Comparison of ENCODE assay signal across 17 cellular contexts in the genomic region with DNA sequence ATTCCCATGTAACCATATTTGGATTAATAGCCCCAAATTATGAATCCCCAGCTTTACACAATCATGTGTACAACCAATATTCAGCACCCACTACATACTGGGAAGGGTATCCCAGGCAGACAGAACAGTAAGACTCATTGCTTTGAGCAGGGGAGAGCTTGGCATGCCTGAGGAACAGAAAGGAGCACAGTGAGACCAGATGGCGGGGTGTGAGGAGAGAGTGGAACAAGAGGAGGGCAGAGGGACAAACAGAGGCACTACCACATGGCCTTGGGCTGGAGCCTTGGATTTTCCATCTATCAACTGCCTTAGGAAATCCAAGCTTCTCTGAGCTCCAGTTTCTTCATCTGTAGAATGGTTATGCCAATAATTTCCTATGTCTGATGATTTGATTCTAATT. TPM values are rescaled to one million over a fixed set of nuclear protein-coding genes. Genes with fewer than 3 reads are reported as not detected.
DNase-seq lines count a peak whose midpoint lies in the region; ATAC-seq and TF ChIP-seq lines count a peak whose summit lies in the region.
"Had no signal": no experiment of that assay in that cellular context is flagged by ENCODE, and none has a peak within 500 bp of the region (broad histone marks: within the 10 kb centered on the region; RNA-seq: fewer than 3 reads in every experiment).

No MANE protein-coding gene starts in this region.

- H3K27ac Mint-ChIP-seq in T-helper 2 cell treated with Interferon-gamma antibody and Interleukin-4, amounts not matched to agents 5 μg/mL and 100 μg/mL, for 36 hours, result peak overlapping the region; percentile 13
- peak overlapping the region; percentile 24 to 97 for H3K27ac Mint-ChIP-seq in activated naive CD4-positive, alpha-beta T cell treated with anti-CD3 and anti-CD28 coated beads, Interleukin-2, amount 50 U/mL, for 72 hours
- H3K27ac Mint-ChIP-seq in memory B cell, result peak overlapping the region; percentile 80

- TF ChIP-seq POLR2A in HCT116 (IDR thresholded peaks at IDR 0.05; ENCODE audit: borderline replicate concordance, extremely low read depth, insufficient read depth, insufficient read length), result no peak
- no peak for TF ChIP-seq POLR2A in prostate gland (IDR thresholded peaks at IDR 0.05)
- TF ChIP-seq POLR2A in heart left ventricle (IDR thresholded peaks at IDR 0.05), result no peak

- no peak for TF ChIP-seq CTCF in HCT116 (IDR thresholded peaks at IDR 0.05 in 2 of 3, conservative IDR thresholded peaks at IDR 0.05 in 1 of 3; ENCODE audit: borderline replicate concordance in 1 of 3, insufficient read depth in 1 of 3, low read depth in 2 of 3, low read length in 2 of 3)
- TF ChIP-seq CTCF in prostate gland (IDR thresholded peaks at IDR 0.05), result no peak
- no peak for TF ChIP-seq CTCF in heart left ventricle (IDR thresholded peaks at IDR 0.05)

- peaks cover 81% of the 10 kb centered on the region for H3K36me3 Mint-ChIP-seq in T-helper 2 cell treated with Interferon-gamma antibody and Interleukin-4, amounts not matched to agents 5 μg/mL and 100 μg/mL, for 36 hours (ENCODE audit: low read depth)
- peaks cover 37 to 39% of the 10 kb centered on the region in 2 donors for H3K36me3 Mint-ChIP-seq in activated naive CD4-positive, alpha-beta T cell treated with anti-CD3 and anti-CD28 coated beads, Interleukin-2, amount 50 U/mL, for 72 hours
- peaks cover 27% of the 10 kb centered on the region for H3K36me3 Mint-ChIP-seq in memory B cell

- CTCF ChIA-PET in HCT116 (lab: Charles Lee), result no interaction called here

- peaks cover 20 to 58% of the 10 kb centered on the region in 2 experiments for H3K4me1 ChIP-seq in HCT116 (ENCODE audit: control insufficient read depth in 1 of 2, insufficient read depth in 2 of 2, low read length in 2 of 2)
- H3K4me1 ChIP-seq in prostate gland (replicated peaks), result peaks cover 4% of the 10 kb centered on the region
- H3K4me1 ChIP-seq in heart left ventricle, result peaks cover 0 to 44% (median 21%) of the 10 kb centered on the region in 12 donors

- H3K27me3 Mint-ChIP-seq in T-helper 2 cell treated with Interferon-gamma antibody and Interleukin-4, amounts not matched to agents 5 μg/mL and 100 μg/mL, for 36 hours (ENCODE audit: low read depth), result no peaks in the 10 kb centered on the region
- no peaks in the 10 kb centered on the region for H3K27me3 Mint-ChIP-seq in memory B cell

- no TSS peak for BruUV-seq in HCT116 (replicated peaks; lab: Mats Ljungman, UMichigan)

- H3K36me3 ChIP-seq in HCT116 (ENCODE audit: control insufficient read depth in 1 of 2, insufficient read depth in 2 of 2, low read length in 2 of 2), result no peaks in the 10 kb centered on the region
- H3K36me3 ChIP-seq in prostate gland, result no peaks in the 10 kb centered on the region
- H3K36me3 ChIP-seq in heart left ventricle, result peaks cover 0 to 23% (median 0%) of the 10 kb centered on the region in 9 donors
- H3K36me3 ChIP-seq: right atrium auricular region had no signal

- no peaks in the 10 kb centered on the region for H3K27me3 ChIP-seq in HCT116 (ENCODE audit: insufficient read depth, low read length)
- H3K27me3 ChIP-seq in prostate gland (replicated peaks; ENCODE audit: insufficient read depth), result no peaks in the 10 kb centered on the region
- no peaks in the 10 kb centered on the region for H3K27me3 ChIP-seq in heart left ventricle
- H3K27me3 ChIP-seq: right atrium auricular region, upper lobe of right lung had no signal

- TF ChIP-seq RAD21 in HCT116 (IDR thresholded peaks at IDR 0.05; ENCODE audit: low read depth), result no peak

- no peak for DNase-seq in T-helper 2 cell treated with Interferon-gamma antibody and Interleukin-4, amounts not matched to agents 5 μg/mL and 100 μg/mL, for 36 hours (ENCODE audit: low spot score)
- DNase-seq in T-helper 2 cell, result no peak
- no peak for DNase-seq in HCT116 (ENCODE audit: low read depth, low spot score)
- no peak for DNase-seq in activated naive CD4-positive, alpha-beta T cell treated with anti-CD3 and anti-CD28 coated beads, Interleukin-2, amount 50 U/mL, for 72 hours (ENCODE audit: low spot score in 2 of 2)
- no peak for DNase-seq in memory B cell (ENCODE audit: low spot score in 2 of 2)
- DNase-seq in prostate gland (ENCODE audit: low spot score), result no peak
- DNase-seq in NCI-H748 treated with DMSO at 0.1 percent for 48 hours (lab: John Stamatoyannopoulos, UW), result no peak
- no peak for DNase-seq in heart left ventricle
- DNase-seq: activated CD4-positive, alpha-beta T cell treated with anti-CD3 and anti-CD28 coated beads for 4 hours; Calu3; hippocampal formation; NCI-H187 treated with DMSO at 0.1 percent for 48 hours; stimulated activated CD4-positive, alpha-beta T cell treated with anti-CD3 and anti-CD28 coated beads, Interleukin-1b, Interleukin-23, amount 100 ng/mL, for 48 hours; upper lobe of right lung had no signal

- no peaks in the 10 kb centered on the region for H3K9me2 ChIP-seq in HCT116 (ENCODE audit: insufficient read depth)

- 100% methylated on average over 1 of the region's 1 CpG for WGBS in prostate gland
- WGBS in heart left ventricle, 4 donors, result 94 to 100% (median 100%) methylated on average over 1 of the region's 1 CpG

- no peaks in the 10 kb centered on the region for H4K20me1 ChIP-seq in HCT116 (ENCODE audit: insufficient read depth)

- peaks cover 60% of the 10 kb centered on the region for H3K4me1 Mint-ChIP-seq in T-helper 2 cell treated with Interferon-gamma antibody and Interleukin-4, amounts not matched to agents 5 μg/mL and 100 μg/mL, for 36 hours (ENCODE audit: low read depth)
- H3K4me1 Mint-ChIP-seq in memory B cell, result peaks cover 42% of the 10 kb centered on the region

- no peak overlapping the region for H3K9ac ChIP-seq in HCT116 (ENCODE audit: low read length)

- intact Hi-C loops in HCT116 (cut with micrococcal nuclease) (loop anchor here (5.0 kb wide), 1 partner anchor 108 kb away; a partner anchor contains a TSS), prostate gland (cut with DNase I) (no loop called here), heart left ventricle (cut with DNase I) (loop anchor here in 6 of 10 donors (5.0 kb wide), 5 partner anchors 33 to 197 kb away; a partner anchor contains a TSS)

- H3K4me3 Mint-ChIP-seq in T-helper 2 cell treated with Interferon-gamma antibody and Interleukin-4, amounts not matched to agents 5 μg/mL and 100 μg/mL, for 36 hours, result peak overlapping the region; percentile 99
- no peak overlapping the region for H3K4me3 Mint-ChIP-seq in memory B cell

- no peaks in the 10 kb centered on the region for H3K9me3 Mint-ChIP-seq in T-helper 2 cell treated with Interferon-gamma antibody and Interleukin-4, amounts not matched to agents 5 μg/mL and 100 μg/mL, for 36 hours
- no peaks in the 10 kb centered on the region for H3K9me3 Mint-ChIP-seq in activated naive CD4-positive, alpha-beta T cell treated with anti-CD3 and anti-CD28 coated beads, Interleukin-2, amount 50 U/mL, for 72 hours
- no peaks in the 10 kb centered on the region for H3K9me3 Mint-ChIP-seq in memory B cell

- H3K27ac ChIP-seq in HCT116 (ENCODE audit: low read depth, low read length), result no peak overlapping the region
- no peak overlapping the region for H3K27ac ChIP-seq in prostate gland
- peak overlapping the region in 1 of 12 donors; percentile 7 for H3K27ac ChIP-seq in heart left ventricle

- H3K79me2 ChIP-seq in HCT116 (ENCODE audit: insufficient read depth, low read length), result no peaks in the 10 kb centered on the region

- ATAC-seq in HCT116 (no peak), memory B cell (ENCODE audit: low read depth) (no peak), heart left ventricle (no peak)
- no peak for ATAC-seq in activated naive CD4-positive, alpha-beta T cell treated with anti-CD3 and anti-CD28 coated beads, Interleukin-2, amount 50 U/mL, for 72 hours
- ATAC-seq: esophagus mucosa, left lobe of liver, upper lobe of right lung had no signal

- POLR2A ChIA-PET in HCT116 (lab: Charles Lee), result no interaction called here

- no peaks in the 10 kb centered on the region for H3K9me3 ChIP-seq in HCT116 (ENCODE audit: control insufficient read depth in 1 of 2, insufficient read depth in 1 of 2, low read depth in 1 of 2, low read length in 2 of 2)
- H3K9me3 ChIP-seq in prostate gland, result no peaks in the 10 kb centered on the region
- H3K9me3 ChIP-seq in heart left ventricle, result no peaks in the 10 kb centered on the region
- H3K9me3 ChIP-seq: right atrium auricular region, upper lobe of right lung had no signal

- H3K4me2 ChIP-seq in HCT116 (ENCODE audit: low read length), result no peak overlapping the region

- H3K4me3 ChIP-seq in HCT116 (replicated peaks in 1 of 2; ENCODE audit: low read depth in 1 of 2, low read length in 2 of 2) (no peak overlapping the region), prostate gland (no peak overlapping the region), heart left ventricle (no peak overlapping the region)

- RAD21 ChIA-PET in HCT116 (lab: Charles Lee; ENCODE audit: low non-redundant PET in 1 of 2, low total read pairs in 2 of 2, uncharacterized antibody in 2 of 2, unreplicated experiment in 2 of 2), result no interaction called here

- no peak overlapping the region for H2AFZ ChIP-seq in HCT116 (ENCODE audit: low read depth, low read length, poor library complexity, severe bottlenecking)

RNA-seq across cellular contexts. Expression of a gene that starts 3.8 kb away (rescaled TPM):
- total RNA-seq in HCT116 (2021; ENCODE audit: unreplicated experiment) (58.3 TPM), prostate gland (100 to 1,000 TPM in 1 of 2 donors, 10 to 100 TPM in 1; 74.9 to 161 TPM), heart left ventricle (10 to 100 TPM in 4 of 9 donors, 1 to 10 TPM in 5; 5.3 to 27.8 (median 9.6) TPM)
- polyA plus RNA-seq in HCT116 (2012), result 60.3 and 67.3 TPM in 2 replicates
- 100 to 1,000 TPM; 386 to 441 TPM for total RNA-seq in activated naive CD4-positive, alpha-beta T cell treated with anti-CD3 and anti-CD28 coated beads, Interleukin-2, amount 50 U/mL, for 72 hours
- polyA plus RNA-seq in heart left ventricle, result 1 to 10 TPM; 7.6 to 7.8 TPM

RNA-seq across cellular contexts. Expression of a gene that starts 7.1 kb away (rescaled TPM):
- total RNA-seq in HCT116 (2021; ENCODE audit: unreplicated experiment) (24.8 TPM), prostate gland (10 to 100 TPM; 89.0 to 94.5 TPM), heart left ventricle (10 to 100 TPM; 12.0 to 22.3 (median 13.7) TPM)
- polyA plus RNA-seq in HCT116 (2012), result 20.4 and 25.7 TPM in 2 replicates
- 10 to 100 TPM; 18.9 to 32.9 TPM for total RNA-seq in activated naive CD4-positive, alpha-beta T cell treated with anti-CD3 and anti-CD28 coated beads, Interleukin-2, amount 50 U/mL, for 72 hours
- 10 to 100 TPM; 19.8 to 33.6 TPM for polyA plus RNA-seq in heart left ventricle

RNA-seq across cellular contexts. Expression of a gene that starts 31.1 kb away (rescaled TPM):
- 5.8 TPM for total RNA-seq in HCT116 (2021; ENCODE audit: unreplicated experiment)
- 7.1 and 9.0 TPM in 2 replicates for polyA plus RNA-seq in HCT116 (2012)
- total RNA-seq in activated naive CD4-positive, alpha-beta T cell treated with anti-CD3 and anti-CD28 coated beads, Interleukin-2, amount 50 U/mL, for 72 hours, result 1 to 10 TPM; 1.2 to 5.6 TPM
- total RNA-seq in prostate gland, result 1 to 10 TPM in 1 of 2 donors, under 1 TPM in 1; 0.18 to 8.6 TPM
- total RNA-seq in heart left ventricle, result 1 to 10 TPM in 3 of 9 donors, under 1 TPM in 5, not detected in 1; 0.56 to 1.3 (median 0.73) TPM
- under 1 TPM; 0.23 to 0.49 TPM for polyA plus RNA-seq in heart left ventricle

RNA-seq across cellular contexts. Expression of a gene that starts 31.9 kb away (rescaled TPM):
- total RNA-seq in HCT116 (2021; ENCODE audit: unreplicated experiment) (90.9 TPM), prostate gland (10 to 100 TPM; 24.3 to 28.2 TPM), heart left ventricle (10 to 100 TPM in 6 of 9 donors, 1 to 10 TPM in 3; 3.7 to 16.7 (median 11.3) TPM)
- polyA plus RNA-seq in HCT116 (2012), result 65.1 and 81.6 TPM in 2 replicates
- 100 to 1,000 TPM; 116 to 144 TPM for total RNA-seq in activated naive CD4-positive, alpha-beta T cell treated with anti-CD3 and anti-CD28 coated beads, Interleukin-2, amount 50 U/mL, for 72 hours
- 10 to 100 TPM in 1 of 2 donors, 1 to 10 TPM in 1; 4.1 to 23.5 TPM for polyA plus RNA-seq in heart left ventricle

RNA-seq across cellular contexts. Expression of a gene that starts 39.1 kb away (rescaled TPM):
- total RNA-seq in HCT116 (2021; ENCODE audit: unreplicated experiment), result 44.5 TPM
- polyA plus RNA-seq in HCT116 (2012), result 29.1 and 32.6 TPM in 2 replicates
- total RNA-seq in activated naive CD4-positive, alpha-beta T cell treated with anti-CD3 and anti-CD28 coated beads, Interleukin-2, amount 50 U/mL, for 72 hours, result 10 to 100 TPM; 43.1 to 51.8 TPM
- 100 to 1,000 TPM in 1 of 2 donors, 10 to 100 TPM in 1; 82.5 to 191 TPM for total RNA-seq in prostate gland
- total RNA-seq in heart left ventricle, result 100 to 1,000 TPM in 8 of 9 donors, 10 to 100 TPM in 1; 97.5 to 135 (median 119) TPM
- 10 to 100 TPM; 57.5 to 86.5 TPM for polyA plus RNA-seq in heart left ventricle

Comparison
In these comparisons a context has a peak if more than half of its experiments do, and no peak if none do; other contexts are left out.
1. H3K27ac Mint-ChIP-seq: peak in every context shown above with its lines; median percentile 80 in memory B cell; 60 in activated naive CD4-positive, alpha-beta T cell treated with anti-CD3 and anti-CD28 coated beads, Interleukin-2, amount 50 U/mL, for 72 hours; 13 in T-helper 2 cell treated with Interferon-gamma antibody and Interleukin-4, amounts not matched to agents 5 μg/mL and 100 μg/mL, for 36 hours.